Comparison of ENCODE assay signal across 8 cellular contexts in genomic region chr4:41256740-41257256, GRCh38. TPM values are rescaled to one million over a fixed set of nuclear protein-coding genes. Genes with fewer than 3 reads are reported as not detected.
DNase-seq lines count a peak whose midpoint lies in the region; ATAC-seq and FAIRE-seq lines count a peak whose summit lies in the region.

Gene UCHL1 (plus strand): TSS chr4:41256928. CDS start chr4:41256977, 49 bp downstream.

- WGBS in small intestine, 3 donors = 1 to 5% (median 4%) methylated on average over 49 to 55 of the region's 55 CpGs

- H3K4me3 ChIP-seq in BLaER1 (peak within 1 kb of the TSS; percentile 74), HUES48 (ENCODE audit: low read depth, low read length) (peak within 1 kb of the TSS; percentile 77), small intestine (ENCODE audit: low read depth in 1 of 2, low read length in 2 of 2) (peak within 1 kb of the TSS in 1 of 2 donors; percentile 54)

- H3K36me3 ChIP-seq in BLaER1 (peaks cover 20% of the 10 kb centered on the region), HUES48 (ENCODE audit: control insufficient read depth, insufficient read depth, low read length) (peaks cover 41% of the 10 kb centered on the region), small intestine (ENCODE audit: control insufficient read depth in 2 of 2, insufficient read depth in 2 of 2, low read length in 2 of 2) (no peaks in the 10 kb centered on the region)

- H3K27me3 Mint-ChIP-seq in stimulated activated naive B cell treated with anti-CD40 and anti-IgM and Interleukin-4, amounts not matched to agents 10 μg/mL and 1 μg/mL and 100 μg/mL, for 72 hours = peaks cover 39 to 40% of the 10 kb centered on the region in 2 donors

- H3K27ac ChIP-seq in BLaER1 = peak within 1 kb of the TSS; percentile 73
- H3K27ac ChIP-seq in HUES48 (ENCODE audit: low read depth, low read length) = peak within 1 kb of the TSS; percentile 92
- H3K27ac ChIP-seq in small intestine (ENCODE audit: low read depth in 1 of 2, low read length in 1 of 2) = no peak within 1 kb of the TSS

- peaks cover 10% of the 10 kb centered on the region; the same call in 1 of the 2 replicates for H3K4me1 ChIP-seq in BLaER1
- peaks cover 23% of the 10 kb centered on the region for H3K4me1 ChIP-seq in HUES48 (ENCODE audit: control insufficient read depth, insufficient read depth, low read length)
- peaks cover 2 to 7% of the 10 kb centered on the region in 2 donors for H3K4me1 ChIP-seq in small intestine (ENCODE audit: control insufficient read depth in 2 of 2, insufficient read depth in 1 of 2, low read depth in 1 of 2, low read length in 1 of 2)

- no peaks in the 10 kb centered on the region for H3K27me3 ChIP-seq in BLaER1
- H3K27me3 ChIP-seq in HUES48 (ENCODE audit: control insufficient read depth, insufficient read depth, low read length) = no peaks in the 10 kb centered on the region
- H3K27me3 ChIP-seq in small intestine (ENCODE audit: control insufficient read depth in 2 of 2, insufficient read depth in 2 of 2, low read length in 2 of 2) = peaks cover 11 to 12% of the 10 kb centered on the region in 2 donors

- no peaks in the 10 kb centered on the region for H3K36me3 Mint-ChIP-seq in stimulated activated naive B cell treated with anti-CD40 and anti-IgM and Interleukin-4, amounts not matched to agents 10 μg/mL and 1 μg/mL and 100 μg/mL, for 72 hours

- H3K9me3 Mint-ChIP-seq in stimulated activated naive B cell treated with anti-CD40 and anti-IgM and Interleukin-4, amounts not matched to agents 10 μg/mL and 1 μg/mL and 100 μg/mL, for 72 hours = no peaks in the 10 kb centered on the region

- H3K4me2 ChIP-seq in BLaER1 = peak within 1 kb of the TSS; percentile 73

- ATAC-seq in GM19023 (IDR thresholded peaks at IDR 0.05; ENCODE audit: unreplicated experiment) (peak; percentile 40), left colon (peak; percentile 39)
- peak; percentile 45 to 48 for ATAC-seq in stimulated activated naive B cell treated with anti-CD40 and anti-IgM and Interleukin-4, amounts not matched to agents 10 μg/mL and 1 μg/mL and 100 μg/mL, for 72 hours (replicated peaks)

- peak within 1 kb of the TSS; percentile 71 to 77 for H3K4me3 Mint-ChIP-seq in stimulated activated naive B cell treated with anti-CD40 and anti-IgM and Interleukin-4, amounts not matched to agents 10 μg/mL and 1 μg/mL and 100 μg/mL, for 72 hours

- DNase-seq in RCC 7860 (ENCODE audit: low spot score) (peak; percentile 86), dermis blood vessel endothelial cell (peak; percentile 78), left colon (peak in 1 of 2 donors; percentile 11), small intestine (no peak)
- no peak for DNase-seq in stimulated activated naive B cell treated with anti-CD40 and anti-IgM and Interleukin-4, amounts not matched to agents 10 μg/mL and 1 μg/mL and 100 μg/mL, for 72 hours

- H4K20me1 ChIP-seq in BLaER1 = no peaks in the 10 kb centered on the region

- intact Hi-C loops in left colon (cut with DNase I, micrococcal nuclease) = no loop called here

- FAIRE-seq in RCC 7860 (lab: Jason Lieb, UNC) (peak; percentile 69), small intestine (lab: Jason Lieb, UNC) (no peak)

- no peak within 1 kb of the TSS for H3K27ac Mint-ChIP-seq in stimulated activated naive B cell treated with anti-CD40 and anti-IgM and Interleukin-4, amounts not matched to agents 10 μg/mL and 1 μg/mL and 100 μg/mL, for 72 hours

- peaks cover 16% of the 10 kb centered on the region for H3K9me3 ChIP-seq in BLaER1
- no peaks in the 10 kb centered on the region for H3K9me3 ChIP-seq in HUES48 (ENCODE audit: control insufficient read depth, insufficient read depth, low read length)
- H3K9me3 ChIP-seq in small intestine (ENCODE audit: control insufficient read depth, low read depth) = no peaks in the 10 kb centered on the region

- H3K4me1 Mint-ChIP-seq in stimulated activated naive B cell treated with anti-CD40 and anti-IgM and Interleukin-4, amounts not matched to agents 10 μg/mL and 1 μg/mL and 100 μg/mL, for 72 hours = peaks cover 8 to 14% of the 10 kb centered on the region in 2 donors

- H3K9ac ChIP-seq in BLaER1 = peak within 1 kb of the TSS; percentile 80
- H3K9ac ChIP-seq in HUES48 (ENCODE audit: low read depth, low read length) = peak within 1 kb of the TSS; percentile 93

RNA-seq across cellular contexts. Expression of gene UCHL1, which starts in this region (rescaled TPM):
- total RNA-seq in dermis blood vessel endothelial cell = 235 and 251 TPM in 2 replicates
- 10 to 100 TPM in 1 of 2 donors, 1 to 10 TPM in 1; 4.4 to 12.2 TPM for total RNA-seq in left colon
- 100 to 1,000 TPM in 1 of 3 donors, 1 to 10 TPM in 1, not detected in 1; 5.4 to 134 TPM for polyA plus RNA-seq in small intestine

Comparison
In these comparisons a context has a peak if more than half of its experiments do, and no peak if none do; other contexts are left out.
1. RNA of gene UCHL1 (total RNA-seq): 235 to 251 TPM in dermis blood vessel endothelial cell; 4.4 to 12.2 TPM in left colon; every median in the first group is over 10 times any median in the second.
2. H3K27ac ChIP-seq: peak in BLaER1 (single experiment) and HUES48 (single experiment); none in small intestine (0 of 2).
3. DNase-seq: peak in RCC 7860 (single experiment) and dermis blood vessel endothelial cell (single experiment); none in stimulated activated naive B cell treated with anti-CD40 and anti-IgM and Interleukin-4, amounts not matched to agents 10 μg/mL and 1 μg/mL and 100 μg/mL, for 72 hours (single experiment) and small intestine (single experiment).
4. Peak in every context shown above with its lines, with median percentiles within 50 percentile points of each other: ATAC-seq.